ENCODE assay signal across 14 cellular contexts in the genomic region with DNA sequence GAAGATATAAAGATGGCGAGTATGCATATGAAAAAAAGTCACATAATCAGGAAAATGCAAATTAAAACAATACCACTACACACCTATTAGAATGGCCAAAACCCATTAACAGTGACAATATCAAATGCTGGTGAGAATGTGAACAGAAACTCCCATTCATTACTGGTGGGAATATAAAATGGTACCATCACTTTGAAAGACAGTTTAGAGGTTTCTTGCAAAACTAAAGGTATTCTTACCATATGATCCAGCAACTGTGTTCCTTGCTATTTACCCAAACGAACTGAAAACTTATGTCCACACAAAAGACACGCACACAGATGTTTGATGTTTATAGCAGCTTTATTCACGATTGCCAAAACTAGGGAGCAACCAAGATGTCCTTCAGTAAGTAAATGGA. TPM values are rescaled to one million over a fixed set of nuclear protein-coding genes. Genes with fewer than 3 reads are reported as not detected.
A peak's percentile ranks its signal among the peaks of the same experiment; 100 is the strongest.
DNase-seq lines count a peak whose midpoint lies in the region; ATAC-seq and TF ChIP-seq lines count a peak whose summit lies in the region.
"Had no signal": no experiment of that assay in that cellular context is flagged by ENCODE, and none has a peak within 500 bp of the region (broad histone marks: within the 10 kb centered on the region; RNA-seq: fewer than 3 reads in every experiment).

No MANE protein-coding gene starts in this region.

- H3K9me3 ChIP-seq in tibial artery: no peaks in the 10 kb centered on the region
- H3K9me3 ChIP-seq: body of pancreas had no signal

- no peak for DNase-seq in activated naive CD4-positive, alpha-beta T cell treated with anti-CD3 and anti-CD28 coated beads for 36 hours
- DNase-seq in activated naive CD4-positive, alpha-beta T cell treated with Interleukin-2 at 50 U/mL for 16 hours: no peak
- no peak for DNase-seq in activated CD8-positive, alpha-beta T cell treated with anti-CD3 and anti-CD28 coated beads, Interleukin-2, amount 10 ng/mL, durations not matched to agents 7 days and 5 days
- DNase-seq in immature natural killer cell (no peak), tibial artery (no peak), DMS79 (lab: John Stamatoyannopoulos, UW) (no peak), NCI-H1092 treated with DMSO at 0.1 percent for 48 hours (lab: John Stamatoyannopoulos, UW) (no peak)
- DNase-seq: body of pancreas, hypothalamus, MM.1S, NCI-H2081 treated with DMSO at 0.1 percent for 48 hours, NCI-H748 treated with DMSO at 0.1 percent for 48 hours had no signal

- peak overlapping the region; percentile 60 to 94 for H3K27ac ChIP-seq in tibial artery

- POLR2A ChIA-PET in activated CD8-positive, alpha-beta T cell treated with anti-CD3 and anti-CD28 coated beads, Interleukin-2, amount 10 ng/mL, durations not matched to agents 7 days and 5 days (lab: Charles Lee): no interaction called here

- intact Hi-C loops in activated naive CD4-positive, alpha-beta T cell treated with anti-CD3 and anti-CD28 coated beads for 36 hours (cut with micrococcal nuclease): no loop called here
- intact Hi-C loops in tibial artery (cut with DNase I; ENCODE audit: low total_unique reads): loop anchor here (5.0 kb wide), 1 partner anchor 126 kb away; no protein-coding TSS in a partner anchor

- H3K36me3 ChIP-seq in tibial artery: no peaks in the 10 kb centered on the region

- CTCF ChIA-PET in activated naive CD4-positive, alpha-beta T cell treated with anti-CD3 and anti-CD28 coated beads for 36 hours (lab: Charles Lee): interaction anchor here (0.9 kb wide), 1 partner anchor 157 kb away, joined by 3 read pairs; no protein-coding TSS in a partner anchor
- CTCF ChIA-PET in activated CD8-positive, alpha-beta T cell treated with anti-CD3 and anti-CD28 coated beads, Interleukin-2, amount 10 ng/mL, durations not matched to agents 7 days and 5 days (lab: Charles Lee): interaction anchor here (1.6 to 2.1 kb wide), 2 partner anchors 13 to 19 kb away, joined by 3 to 6 read pairs; no protein-coding TSS in a partner anchor

- no peak overlapping the region for H3K4me3 ChIP-seq in tibial artery
- H3K4me3 ChIP-seq: body of pancreas had no signal

- no peaks in the 10 kb centered on the region for H3K27me3 ChIP-seq in tibial artery
- H3K27me3 ChIP-seq: body of pancreas had no signal

- no peaks in the 10 kb centered on the region for H3K27me3 Mint-ChIP-seq in activated naive CD4-positive, alpha-beta T cell treated with anti-CD3 and anti-CD28 coated beads for 36 hours (ENCODE audit: low read depth)
- H3K27me3 Mint-ChIP-seq in activated CD8-positive, alpha-beta T cell treated with anti-CD3 and anti-CD28 coated beads, Interleukin-2, amount 10 ng/mL, durations not matched to agents 7 days and 5 days (ENCODE audit: low read depth): no peaks in the 10 kb centered on the region
- peaks cover 0 to 3% (median 2%) of the 10 kb centered on the region in 3 donors for H3K27me3 Mint-ChIP-seq in immature natural killer cell (ENCODE audit: low read depth in 3 of 3)
- H3K27me3 Mint-ChIP-seq: progenitor cell of endocrine pancreas had no signal

- peaks cover 79% of the 10 kb centered on the region for H3K4me1 Mint-ChIP-seq in activated naive CD4-positive, alpha-beta T cell treated with anti-CD3 and anti-CD28 coated beads for 36 hours (ENCODE audit: low read depth)
- H3K4me1 Mint-ChIP-seq in activated CD8-positive, alpha-beta T cell treated with anti-CD3 and anti-CD28 coated beads, Interleukin-2, amount 10 ng/mL, durations not matched to agents 7 days and 5 days (ENCODE audit: low read depth): peaks cover 87% of the 10 kb centered on the region
- peaks cover 94 to 100% of the 10 kb centered on the region in 2 donors for H3K4me1 Mint-ChIP-seq in immature natural killer cell

- TF ChIP-seq CTCF in tibial artery (IDR thresholded peaks at IDR 0.05): no peak

- ATAC-seq in activated CD8-positive, alpha-beta T cell treated with anti-CD3 and anti-CD28 coated beads, Interleukin-2, amount 10 ng/mL, durations not matched to agents 7 days and 5 days: no peak
- ATAC-seq in GM18868 (IDR thresholded peaks at IDR 0.05; ENCODE audit: unreplicated experiment): no peak
- ATAC-seq: body of pancreas had no signal

- H3K27ac Mint-ChIP-seq in activated naive CD4-positive, alpha-beta T cell treated with anti-CD3 and anti-CD28 coated beads for 36 hours: peak overlapping the region; percentile 34
- H3K27ac Mint-ChIP-seq in activated CD8-positive, alpha-beta T cell treated with anti-CD3 and anti-CD28 coated beads, Interleukin-2, amount 10 ng/mL, durations not matched to agents 7 days and 5 days: peak overlapping the region; percentile 78
- peak overlapping the region; percentile 86 to 96 (median 94) for H3K27ac Mint-ChIP-seq in immature natural killer cell
- H3K27ac Mint-ChIP-seq: progenitor cell of endocrine pancreas had no signal

- peaks cover 14% of the 10 kb centered on the region for H3K36me3 Mint-ChIP-seq in activated naive CD4-positive, alpha-beta T cell treated with anti-CD3 and anti-CD28 coated beads for 36 hours (ENCODE audit: low read depth)
- peaks cover 38% of the 10 kb centered on the region for H3K36me3 Mint-ChIP-seq in activated CD8-positive, alpha-beta T cell treated with anti-CD3 and anti-CD28 coated beads, Interleukin-2, amount 10 ng/mL, durations not matched to agents 7 days and 5 days (ENCODE audit: low read depth)
- H3K36me3 Mint-ChIP-seq in immature natural killer cell: no peaks in the 10 kb centered on the region

- peaks cover 0 to 95% (median 40%) of the 10 kb centered on the region in 4 donors for H3K4me1 ChIP-seq in tibial artery

- H3K9me3 Mint-ChIP-seq in activated naive CD4-positive, alpha-beta T cell treated with anti-CD3 and anti-CD28 coated beads for 36 hours: peaks cover 2% of the 10 kb centered on the region
- H3K9me3 Mint-ChIP-seq in activated CD8-positive, alpha-beta T cell treated with anti-CD3 and anti-CD28 coated beads, Interleukin-2, amount 10 ng/mL, durations not matched to agents 7 days and 5 days (ENCODE audit: insufficient read depth): no peaks in the 10 kb centered on the region
- H3K9me3 Mint-ChIP-seq in immature natural killer cell: no peaks in the 10 kb centered on the region

- H3K4me3 Mint-ChIP-seq in activated naive CD4-positive, alpha-beta T cell treated with anti-CD3 and anti-CD28 coated beads for 36 hours: no peak overlapping the region
- peak overlapping the region; percentile 70 for H3K4me3 Mint-ChIP-seq in activated CD8-positive, alpha-beta T cell treated with anti-CD3 and anti-CD28 coated beads, Interleukin-2, amount 10 ng/mL, durations not matched to agents 7 days and 5 days
- H3K4me3 Mint-ChIP-seq in immature natural killer cell: peak overlapping the region; percentile 71 to 98 (median 81)

RNA-seq across cellular contexts. Expression of gene PICALM, which starts 7.4 kb away (rescaled TPM):
- total RNA-seq in activated naive CD4-positive, alpha-beta T cell treated with anti-CD3 and anti-CD28 coated beads for 36 hours: 10 to 100 TPM; 38.6 to 42.3 TPM
- total RNA-seq in activated CD8-positive, alpha-beta T cell treated with anti-CD3 and anti-CD28 coated beads, Interleukin-2, amount 10 ng/mL, durations not matched to agents 7 days and 5 days: 100 to 1,000 TPM; 110 to 115 TPM
- 10 to 100 TPM; 20.8 to 39.4 (median 22.4) TPM for polyA plus RNA-seq in immature natural killer cell

Comparison
In these comparisons a context has a peak if more than half of its experiments do, and no peak if none do; other contexts are left out.
1. H3K27ac Mint-ChIP-seq: peak in every context shown above with its lines; median percentile 94 in immature natural killer cell; 78 in activated CD8-positive, alpha-beta T cell treated with anti-CD3 and anti-CD28 coated beads, Interleukin-2, amount 10 ng/mL, durations not matched to agents 7 days and 5 days; 34 in activated naive CD4-positive, alpha-beta T cell treated with anti-CD3 and anti-CD28 coated beads for 36 hours.